Comparison of ENCODE assay signal across 20 cellular contexts in genomic region chr6:135325624-135326424, GRCh38.
DNase-seq lines count a peak whose midpoint lies in the region; ATAC-seq and TF ChIP-seq lines count a peak whose summit lies in the region.
"Had no signal": no experiment of that assay in that cellular context is flagged by ENCODE, and none has a peak within 500 bp of the region (broad histone marks: within the 10 kb centered on the region; RNA-seq: fewer than 3 reads in every experiment).

No MANE protein-coding gene starts in this region.

- DNase-seq in GF-D8 (lab: John Stamatoyannopoulos, UW) (peak; percentile 79), MV-4-11 (lab: John Stamatoyannopoulos, UW) (peak; percentile 85), WTC11 (ENCODE audit: low spot score) (no peak), foreskin fibroblast (peak; percentile 4 to 24), SK-N-DZ (ENCODE audit: low spot score) (no peak), Kasumi-1 (lab: John Stamatoyannopoulos, UW) (no peak)
- DNase-seq: amniotic stem cell; gastrocnemius medialis; GDM1; left cardiac atrium; NCI-H1092; NCI-H2081 treated with DMSO at 0.1 percent for 48 hours; NCI-H524; SHP77; stimulated activated CD8-positive, alpha-beta memory T cell treated with anti-CD3 and anti-CD28 coated beads, Interleukin-4, amount 100 ng/mL, for 48 hours; substantia nigra had no signal

- no peak overlapping the region for H3K4me3 ChIP-seq in foreskin fibroblast (ENCODE audit: low read depth in 1 of 2, low read length in 2 of 2)
- H3K4me3 ChIP-seq: gastrocnemius medialis, GM12878 had no signal

- H3K4me3 Mint-ChIP-seq in WTC11: no peak overlapping the region

- TF ChIP-seq CTCF in WTC11 (IDR thresholded peaks at IDR 0.05) (no peak), foreskin fibroblast (IDR thresholded peaks at IDR 0.05; ENCODE audit: low read depth, low read length) (no peak)

- POLR2A ChIA-PET in WTC11 (lab: Charles Lee): no interaction called here

- no peaks in the 10 kb centered on the region for H3K27me3 Mint-ChIP-seq in WTC11 (ENCODE audit: low read depth)
- H3K27me3 Mint-ChIP-seq: progenitor cell of endocrine pancreas had no signal

- peaks cover 12% of the 10 kb centered on the region for H3K4me1 Mint-ChIP-seq in WTC11

- H3K36me3 Mint-ChIP-seq in WTC11: no peaks in the 10 kb centered on the region

- peaks cover 12% of the 10 kb centered on the region for H3K9me3 Mint-ChIP-seq in WTC11

- H3K27ac Mint-ChIP-seq in WTC11: peak overlapping the region; percentile 1; the same call in 1 of the 2 replicates
- H3K27ac Mint-ChIP-seq: progenitor cell of endocrine pancreas had no signal

- CTCF ChIA-PET in WTC11 (lab: Charles Lee): no interaction called here

- ATAC-seq in WTC11 (no peak), HG03045 (IDR thresholded peaks at IDR 0.05; ENCODE audit: unreplicated experiment) (no peak), HG03196 (IDR thresholded peaks at IDR 0.05; ENCODE audit: unreplicated experiment) (no peak)
- ATAC-seq: gastrocnemius medialis, GM12878, left cardiac atrium had no signal

TF ChIP-seq in WTC11, 78 proteins besides CTCF, POLR2A, EP300 and RAD21:
- TF ChIP-seq JAZF1 (CRISPR knock-in tag; IDR thresholded peaks at IDR 0.05) (no peak), ZMAT4 (CRISPR knock-in tag; IDR thresholded peaks at IDR 0.05) (no peak), HMGA2 (CRISPR knock-in tag; IDR thresholded peaks at IDR 0.05) (no peak), CDX4 (CRISPR knock-in tag; IDR thresholded peaks at IDR 0.05; ENCODE audit: borderline replicate concordance) (no peak), IRF2 (CRISPR knock-in tag; IDR thresholded peaks at IDR 0.05; ENCODE audit: borderline replicate concordance, low read depth) (no peak), AR (CRISPR knock-in tag; IDR thresholded peaks at IDR 0.05) (no peak), PRRX2 (CRISPR knock-in tag; IDR thresholded peaks at IDR 0.05) (no peak), ERG (CRISPR knock-in tag; IDR thresholded peaks at IDR 0.05) (no peak), ATF3 (CRISPR knock-in tag; conservative IDR thresholded peaks at IDR 0.05) (no peak), ZNF671 (CRISPR knock-in tag; IDR thresholded peaks at IDR 0.05) (no peak)

Comparison
In these comparisons a context has a peak if more than half of its experiments do, and no peak if none do; other contexts are left out.
1. DNase-seq: peak in GF-D8 (single experiment), MV-4-11 (single experiment) and foreskin fibroblast (2 of 2); none in WTC11 (single experiment), SK-N-DZ (single experiment) and Kasumi-1 (0 of 2).